In genomic region chr1:67832737-67833594, GRCh38 we compare ENCODE assay signal across 8 cellular contexts. TPM values are rescaled to one million over a fixed set of nuclear protein-coding genes. Genes with fewer than 3 reads are reported as not detected.
DNase-seq lines count a peak whose midpoint lies in the region; ATAC-seq and TF ChIP-seq lines count a peak whose summit lies in the region.

TSS of gene GNG12 (minus strand) at chr1:67833467. CDS start at chr1:67707686, 125,781 bp downstream.

- peak; percentile 80 for ATAC-seq in GM18505 (IDR thresholded peaks at IDR 0.05; ENCODE audit: unreplicated experiment)
- ATAC-seq in GM18861 (IDR thresholded peaks at IDR 0.05; ENCODE audit: unreplicated experiment): no peak

- in situ Hi-C loops in transverse colon (cut with MboI; ENCODE audit: low pct_ligation_motif_present in 1 of 4, low pct_unique_long_range_greater_than_20kb in 1 of 4, low sequenced_read_pairs in 3 of 4): loop anchor here in 1 of 4 donors (25.0 kb wide), 1 partner anchor 504 kb away; no protein-coding TSS in a partner anchor

- 0 to 1% methylated on average over 8 to 93 of the region's 93 CpGs for WGBS in transverse colon (ENCODE audit: low coverage in 1 of 2), 2 donors

- TF ChIP-seq POLR2A in GM18505 (IDR thresholded peaks at IDR 0.05; ENCODE audit: borderline replicate concordance, extremely low read depth, insufficient read depth, insufficient read length) (no peak), transverse colon (IDR thresholded peaks at IDR 0.05) (peak; percentile 39)

- peak; percentile 87 for DNase-seq in AG08396 (ENCODE audit: low spot score)
- peak; percentile 66 for DNase-seq in activated CD8-positive, alpha-beta memory T cell treated with anti-CD3 and anti-CD28 coated beads, Interleukin-2, amount 50 U/mL, for 48 hours
- DNase-seq in fibroblast of peridontal ligament (ENCODE audit: extremely low read depth): peak; percentile 65
- DNase-seq in transverse colon: peak; percentile 75

- intact Hi-C loops in transverse colon (cut with DNase I; ENCODE audit: low total_unique reads): loop anchor here (5.0 to 10.0 kb wide), 2 partner anchors 66 to 512 kb away; no protein-coding TSS in a partner anchor

- peak within 1 kb of the TSS; percentile 42 for H3K9ac ChIP-seq in muscle layer of colon (ENCODE audit: low read length)

- TF ChIP-seq RAD21 in Ishikawa (IDR thresholded peaks at IDR 0.05; ENCODE audit: low read depth): no peak

- peak within 1 kb of the TSS; percentile 77 for H3K27ac ChIP-seq in muscle layer of colon (ENCODE audit: low read depth, low read length)
- peak within 1 kb of the TSS; percentile 86 to 95 (median 90) for H3K27ac ChIP-seq in transverse colon

- no peaks in the 10 kb centered on the region for H3K27me3 ChIP-seq in muscle layer of colon (ENCODE audit: control insufficient read depth in 1 of 2, insufficient read depth in 2 of 2, low read length in 2 of 2)
- peaks cover 4% of the 10 kb centered on the region for H3K27me3 ChIP-seq in transverse colon

- no peaks in the 10 kb centered on the region for H3K36me3 ChIP-seq in muscle layer of colon (ENCODE audit: insufficient read depth, low read length)
- no peaks in the 10 kb centered on the region for H3K36me3 ChIP-seq in transverse colon

- no peak for TF ChIP-seq CTCF in transverse colon (IDR thresholded peaks at IDR 0.05)

- TF ChIP-seq EP300 in Ishikawa (IDR thresholded peaks at IDR 0.05; ENCODE audit: borderline replicate concordance) (no peak), transverse colon (IDR thresholded peaks at IDR 0.05; ENCODE audit: low read depth) (no peak)

- H3K4me3 ChIP-seq in muscle layer of colon (ENCODE audit: low read depth in 1 of 2, low read length in 2 of 2) (peak within 1 kb of the TSS; percentile 61 to 81), transverse colon (peak within 1 kb of the TSS; percentile 56 to 86 (median 62))

- H3K4me1 ChIP-seq in muscle layer of colon (ENCODE audit: insufficient read depth, low read length) (peaks cover 5% of the 10 kb centered on the region), transverse colon (peaks cover 7 to 47% (median 19%) of the 10 kb centered on the region in 4 donors)

- H3K9me3 ChIP-seq in muscle layer of colon (ENCODE audit: low read length) (no peaks in the 10 kb centered on the region), transverse colon (no peaks in the 10 kb centered on the region)

TF ChIP-seq in Ishikawa, 13 proteins besides CTCF, POLR2A, EP300 and RAD21:
- no peak for TF ChIP-seq USF1 (IDR thresholded peaks at IDR 0.05)
- TF ChIP-seq EGR1 (IDR thresholded peaks at IDR 0.05): peak; percentile 57; the same call in 1 of the 2 replicates
- peak; percentile 43; the same call in 1 of the 2 replicates for TF ChIP-seq TEAD4 (IDR thresholded peaks at IDR 0.05)
- peak; percentile 9; the same call in 1 of the 2 replicates for TF ChIP-seq TAF1 (IDR thresholded peaks at IDR 0.05; ENCODE audit: low read depth)
- no peak for TF ChIP-seq NFIC (IDR thresholded peaks at IDR 0.05)
- TF ChIP-seq ZBTB7A (IDR thresholded peaks at IDR 0.05; ENCODE audit: low read depth): peak; percentile 89
TF ChIP-seq in Ishikawa: peak in this region for 4.

RNA-seq across cellular contexts. Expression of gene GNG12, which starts in this region (rescaled TPM):
- total RNA-seq in transverse colon: 100 to 1,000 TPM in 2 of 4 donors, 10 to 100 TPM in 2; 19.1 to 180 (median 112) TPM
